In the genomic region with DNA sequence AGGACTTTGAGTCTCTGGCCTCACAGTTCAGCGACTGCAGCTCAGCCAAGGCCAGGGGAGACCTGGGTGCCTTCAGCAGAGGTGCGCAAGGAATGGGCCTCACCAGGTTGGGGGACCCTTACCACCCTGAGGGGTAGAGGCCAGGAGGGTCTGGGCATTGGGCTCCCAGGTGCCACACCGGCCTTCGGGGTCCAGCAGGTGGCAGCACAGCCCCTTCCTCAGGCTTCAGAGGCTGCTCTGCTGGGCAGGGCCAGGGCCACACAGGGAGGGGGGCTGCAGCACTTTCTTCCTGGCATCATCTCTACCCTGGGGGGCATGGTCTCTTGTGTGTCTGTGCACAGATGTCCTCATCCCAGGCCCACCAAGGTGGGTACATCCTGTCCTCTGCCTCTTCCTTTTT, we compare ENCODE assay signal across 9 cellular contexts. TPM values are rescaled to one million over a fixed set of nuclear protein-coding genes. Genes with fewer than 3 reads are reported as not detected.
DNase-seq lines count a peak whose midpoint lies in the region; ATAC-seq and TF ChIP-seq lines count a peak whose summit lies in the region.
"Had no signal": no experiment of that assay in that cellular context is flagged by ENCODE, and none has a peak within 500 bp of the region (broad histone marks: within the 10 kb centered on the region; RNA-seq: fewer than 3 reads in every experiment).

No MANE protein-coding gene starts in this region.

- ATAC-seq in activated T-cell treated with anti-CD3 and anti-CD28 coated beads, Interleukin-2, amount 50 U/mL, for 72 hours (replicated peaks in 1 of 2): peak; percentile 36 to 44
- ATAC-seq in HG03439 (IDR thresholded peaks at IDR 0.05; ENCODE audit: unreplicated experiment): no peak
- ATAC-seq in HG02981 (IDR thresholded peaks at IDR 0.05; ENCODE audit: unreplicated experiment): no peak

- no peak overlapping the region for H3K4me3 Mint-ChIP-seq in activated T-cell treated with anti-CD3 and anti-CD28 coated beads, Interleukin-2, amount 50 U/mL, for 72 hours

- H3K27ac ChIP-seq in C4-2B: no peak overlapping the region

- no peak overlapping the region for H3K27ac Mint-ChIP-seq in activated T-cell treated with anti-CD3 and anti-CD28 coated beads, Interleukin-2, amount 50 U/mL, for 72 hours

- H3K36me3 Mint-ChIP-seq in activated T-cell treated with anti-CD3 and anti-CD28 coated beads, Interleukin-2, amount 50 U/mL, for 72 hours (ENCODE audit: insufficient read depth in 2 of 2): peaks cover 5 to 8% of the 10 kb centered on the region in 2 donors

- H3K4me1 Mint-ChIP-seq in activated T-cell treated with anti-CD3 and anti-CD28 coated beads, Interleukin-2, amount 50 U/mL, for 72 hours (ENCODE audit: low read depth): peaks cover 18% of the 10 kb centered on the region

- peak; percentile 67; the same call in 1 of the 2 replicates for TF ChIP-seq CTCF in C4-2B (conservative IDR thresholded peaks at IDR 0.05)

- DNase-seq in activated T-cell treated with anti-CD3 and anti-CD28 coated beads, Interleukin-2, amount 50 U/mL, for 72 hours: peak; percentile 29 to 45
- DNase-seq in left kidney (ENCODE audit: low read depth, low spot score) (peak; percentile 51), SIG-M5 treated with dmso at 0.1 percent for 504 hours (lab: John Stamatoyannopoulos, UW; ENCODE audit: unreplicated experiment) (no peak), NCI-H510A (lab: John Stamatoyannopoulos, UW) (no peak)
- DNase-seq: foreskin melanocyte had no signal

- no peak for TF ChIP-seq EP300 in Ishikawa (IDR thresholded peaks at IDR 0.05; ENCODE audit: borderline replicate concordance)

- no peaks in the 10 kb centered on the region for H3K27me3 Mint-ChIP-seq in activated T-cell treated with anti-CD3 and anti-CD28 coated beads, Interleukin-2, amount 50 U/mL, for 72 hours (ENCODE audit: low read depth)

- TF ChIP-seq RAD21 in Ishikawa (IDR thresholded peaks at IDR 0.05; ENCODE audit: low read depth): peak; percentile 34; the same call in 1 of the 2 replicates

- no peaks in the 10 kb centered on the region for H3K9me3 Mint-ChIP-seq in activated T-cell treated with anti-CD3 and anti-CD28 coated beads, Interleukin-2, amount 50 U/mL, for 72 hours

TF ChIP-seq in Ishikawa, 13 proteins besides CTCF, POLR2A, EP300 and RAD21:
- TF ChIP-seq, protein P1, sequence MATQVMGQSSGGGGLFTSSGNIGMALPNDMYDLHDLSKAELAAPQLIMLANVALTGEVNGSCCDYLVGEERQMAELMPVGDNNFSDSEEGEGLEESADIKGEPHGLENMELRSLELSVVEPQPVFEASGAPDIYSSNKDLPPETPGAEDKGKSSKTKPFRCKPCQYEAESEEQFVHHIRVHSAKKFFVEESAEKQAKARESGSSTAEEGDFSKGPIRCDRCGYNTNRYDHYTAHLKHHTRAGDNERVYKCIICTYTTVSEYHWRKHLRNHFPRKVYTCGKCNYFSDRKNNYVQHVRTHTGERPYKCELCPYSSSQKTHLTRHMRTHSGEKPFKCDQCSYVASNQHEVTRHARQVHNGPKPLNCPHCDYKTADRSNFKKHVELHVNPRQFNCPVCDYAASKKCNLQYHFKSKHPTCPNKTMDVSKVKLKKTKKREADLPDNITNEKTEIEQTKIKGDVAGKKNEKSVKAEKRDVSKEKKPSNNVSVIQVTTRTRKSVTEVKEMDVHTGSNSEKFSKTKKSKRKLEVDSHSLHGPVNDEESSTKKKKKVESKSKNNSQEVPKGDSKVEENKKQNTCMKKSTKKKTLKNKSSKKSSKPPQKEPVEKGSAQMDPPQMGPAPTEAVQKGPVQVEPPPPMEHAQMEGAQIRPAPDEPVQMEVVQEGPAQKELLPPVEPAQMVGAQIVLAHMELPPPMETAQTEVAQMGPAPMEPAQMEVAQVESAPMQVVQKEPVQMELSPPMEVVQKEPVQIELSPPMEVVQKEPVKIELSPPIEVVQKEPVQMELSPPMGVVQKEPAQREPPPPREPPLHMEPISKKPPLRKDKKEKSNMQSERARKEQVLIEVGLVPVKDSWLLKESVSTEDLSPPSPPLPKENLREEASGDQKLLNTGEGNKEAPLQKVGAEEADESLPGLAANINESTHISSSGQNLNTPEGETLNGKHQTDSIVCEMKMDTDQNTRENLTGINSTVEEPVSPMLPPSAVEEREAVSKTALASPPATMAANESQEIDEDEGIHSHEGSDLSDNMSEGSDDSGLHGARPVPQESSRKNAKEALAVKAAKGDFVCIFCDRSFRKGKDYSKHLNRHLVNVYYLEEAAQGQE (IDR thresholded peaks at IDR 0.05; ENCODE audit: low read depth): no peak
TF ChIP-seq in Ishikawa: peak in this region for 0.

RNA-seq across cellular contexts. Expression of a gene that starts 12.9 kb away (rescaled TPM):
- 10 to 100 TPM; 71.4 to 78.0 TPM for total RNA-seq in activated T-cell treated with anti-CD3 and anti-CD28 coated beads, Interleukin-2, amount 50 U/mL, for 72 hours

RNA-seq across cellular contexts. Expression of a gene that starts 20.3 kb away (rescaled TPM):
- total RNA-seq in activated T-cell treated with anti-CD3 and anti-CD28 coated beads, Interleukin-2, amount 50 U/mL, for 72 hours: 100 to 1,000 TPM; 167 to 171 TPM

RNA-seq across cellular contexts. Expression of a gene that starts 29.2 kb away (rescaled TPM):
- total RNA-seq in activated T-cell treated with anti-CD3 and anti-CD28 coated beads, Interleukin-2, amount 50 U/mL, for 72 hours: 10 to 100 TPM; 34.1 to 36.9 TPM

Comparison
In these comparisons a context has a peak if more than half of its experiments do, and no peak if none do; other contexts are left out.
1. ATAC-seq: peak in activated T-cell treated with anti-CD3 and anti-CD28 coated beads, Interleukin-2, amount 50 U/mL, for 72 hours (2 of 2); none in HG03439 (single experiment) and HG02981 (single experiment).
2. DNase-seq: peak in activated T-cell treated with anti-CD3 and anti-CD28 coated beads, Interleukin-2, amount 50 U/mL, for 72 hours (2 of 2) and left kidney (single experiment); none in SIG-M5 treated with dmso at 0.1 percent for 504 hours (single experiment) and NCI-H510A (single experiment).